ENCODE assay signal across 12 cellular contexts in the genomic region with DNA sequence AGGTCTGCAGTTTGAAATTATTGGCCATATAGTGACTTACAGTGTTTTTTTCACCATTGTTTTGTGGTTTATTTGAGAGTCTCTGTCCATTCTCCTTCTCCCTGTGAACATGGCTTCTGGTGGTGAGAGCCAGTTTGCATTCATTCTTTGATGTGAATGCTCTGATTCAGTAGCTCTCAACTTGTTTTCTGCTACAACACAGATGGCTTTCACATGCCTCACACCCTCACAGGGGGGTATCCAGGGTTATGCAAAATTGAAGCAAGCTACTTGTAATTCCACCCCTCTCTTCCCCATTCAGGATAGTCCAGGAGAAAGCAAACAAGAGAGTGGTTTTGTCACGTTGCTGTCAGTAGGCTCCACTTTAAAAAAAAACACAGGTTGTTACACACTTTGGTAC. TPM values are rescaled to one million over a fixed set of nuclear protein-coding genes. Genes with fewer than 3 reads are reported as not detected.
A peak's percentile ranks its signal among the peaks of the same experiment; 100 is the strongest.
DNase-seq lines count a peak whose midpoint lies in the region; ATAC-seq and TF ChIP-seq lines count a peak whose summit lies in the region.
"Had no signal": no experiment of that assay in that cellular context is flagged by ENCODE, and none has a peak within 500 bp of the region (broad histone marks: within the 10 kb centered on the region; RNA-seq: fewer than 3 reads in every experiment).

No MANE protein-coding gene starts in this region.

- peaks cover 37% of the 10 kb centered on the region for H3K4me1 ChIP-seq in neural progenitor cell
- peaks cover 8% of the 10 kb centered on the region for H3K4me1 ChIP-seq in osteoblast (ENCODE audit: insufficient read depth, low read length)
- H3K4me1 ChIP-seq: right lobe of liver had no signal

- peak overlapping the region; percentile 96 for H3K27ac Mint-ChIP-seq in neural progenitor cell

- no peaks in the 10 kb centered on the region for H3K36me3 ChIP-seq in neural progenitor cell
- no peaks in the 10 kb centered on the region for H3K36me3 ChIP-seq in osteoblast (ENCODE audit: insufficient read depth, low read length)
- H3K36me3 ChIP-seq: right lobe of liver had no signal

- no peak for TF ChIP-seq CTCF in NB4 (IDR thresholded peaks at IDR 0.05; ENCODE audit: low read depth, low read length)
- no peak for TF ChIP-seq CTCF in fibroblast of mammary gland (conservative IDR thresholded peaks at IDR 0.05; ENCODE audit: control insufficient read depth, insufficient read depth, low read depth, low read length)
- TF ChIP-seq CTCF in neural progenitor cell (IDR thresholded peaks at IDR 0.05): no peak
- TF ChIP-seq CTCF in osteoblast (IDR thresholded peaks at IDR 0.05; ENCODE audit: extremely low read depth, low read depth, low read length): no peak

- H3K4me1 Mint-ChIP-seq in neural progenitor cell: peaks cover 34% of the 10 kb centered on the region

- no peak overlapping the region for H3K4me3 ChIP-seq in NB4 (ENCODE audit: low read depth, low read length)
- H3K4me3 ChIP-seq in fibroblast of mammary gland (ENCODE audit: control insufficient read depth, low read depth, low read length): no peak overlapping the region
- H3K4me3 ChIP-seq in neural progenitor cell: no peak overlapping the region
- H3K4me3 ChIP-seq in osteoblast (ENCODE audit: insufficient read depth, low read length): no peak overlapping the region
- H3K4me3 ChIP-seq: right lobe of liver had no signal

- H2AFZ ChIP-seq in neural progenitor cell (replicated peaks): peak overlapping the region; percentile 27
- no peak overlapping the region for H2AFZ ChIP-seq in osteoblast (ENCODE audit: low read length)

- ATAC-seq in HG03280 (IDR thresholded peaks at IDR 0.05; ENCODE audit: unreplicated experiment): no peak
- ATAC-seq in GM21367 (IDR thresholded peaks at IDR 0.05; ENCODE audit: unreplicated experiment): no peak

- H3K4me2 ChIP-seq in neural progenitor cell: peak overlapping the region; percentile 63
- no peak overlapping the region for H3K4me2 ChIP-seq in osteoblast (ENCODE audit: insufficient read depth, low read length)

- peak overlapping the region; percentile 8 for H3K4me3 Mint-ChIP-seq in neural progenitor cell
- H3K4me3 Mint-ChIP-seq: CD8-positive, alpha-beta memory T cell had no signal

- no peak overlapping the region for H3K9ac ChIP-seq in neural progenitor cell

- H3K9me3 Mint-ChIP-seq in neural progenitor cell: peaks cover 2% of the 10 kb centered on the region
- H3K9me3 Mint-ChIP-seq: CD8-positive, alpha-beta memory T cell had no signal

- no peaks in the 10 kb centered on the region for H4K20me1 ChIP-seq in neural progenitor cell (ENCODE audit: low read depth)
- no peaks in the 10 kb centered on the region for H4K20me1 ChIP-seq in osteoblast (ENCODE audit: insufficient read depth, low read length)

- H3K36me3 Mint-ChIP-seq in neural progenitor cell: peaks cover 3% of the 10 kb centered on the region

- H3K9me3 ChIP-seq in neural progenitor cell (ENCODE audit: low read depth) (no peaks in the 10 kb centered on the region), osteoblast (ENCODE audit: low read depth, low read length) (no peaks in the 10 kb centered on the region)
- H3K9me3 ChIP-seq: right lobe of liver had no signal

- TF ChIP-seq POLR2A in NB4 (IDR thresholded peaks at IDR 0.05; ENCODE audit: extremely low read depth, insufficient read length): no peak

- H3K27me3 ChIP-seq in neural progenitor cell (no peaks in the 10 kb centered on the region), osteoblast (ENCODE audit: insufficient read depth, low read length) (no peaks in the 10 kb centered on the region)
- H3K27me3 ChIP-seq: right lobe of liver had no signal

- H3K27ac ChIP-seq in neural progenitor cell (peak overlapping the region; percentile 62), osteoblast (ENCODE audit: low read depth, low read length) (no peak overlapping the region)
- H3K27ac ChIP-seq: right lobe of liver had no signal

- DNase-seq in GF-D8 (lab: John Stamatoyannopoulos, UW) (peak; percentile 30), NB4 (ENCODE audit: low read depth) (peak; percentile 62), fibroblast of mammary gland (ENCODE audit: low read depth) (peak; percentile 45), neural progenitor cell (ENCODE audit: low spot score) (peak; percentile 44), osteoblast (ENCODE audit: insufficient read length, low spot score, missing footprints) (no peak)
- DNase-seq: activated CD4-positive, alpha-beta T cell treated with anti-CD3 and anti-CD28 coated beads, Interleukin-2, amount 50 U/mL, for 48 hours; activated effector memory CD4-positive, alpha-beta T cell treated with Interleukin-2 at 50 U/mL for 16 hours; CD8-positive, alpha-beta memory T cell; NCI-H524; right lobe of liver had no signal

- H3F3A ChIP-seq in neural progenitor cell (ENCODE audit: low read depth): peaks cover 22% of the 10 kb centered on the region

- peaks cover 2% of the 10 kb centered on the region for H3K27me3 Mint-ChIP-seq in neural progenitor cell (ENCODE audit: insufficient read depth, low read depth)
- H3K27me3 Mint-ChIP-seq: CD8-positive, alpha-beta memory T cell had no signal

- H3K79me2 ChIP-seq in neural progenitor cell (ENCODE audit: low read depth): peaks cover 13% of the 10 kb centered on the region
- H3K79me2 ChIP-seq in osteoblast (ENCODE audit: insufficient read depth, low read length): no peaks in the 10 kb centered on the region

RNA-seq across cellular contexts. Expression of a gene that starts 55.6 kb away (rescaled TPM):
- 7.7 and 9.5 TPM in 2 replicates for total RNA-seq in neural progenitor cell (ENCODE audit: low replicate concordance)
- 4.0 and 4.7 TPM in 2 replicates for total RNA-seq in osteoblast

RNA-seq across cellular contexts. Expression of a gene that starts 56.7 kb away (rescaled TPM):
- total RNA-seq in neural progenitor cell (ENCODE audit: low replicate concordance): 23.9 and 36.3 TPM in 2 replicates
- 7.6 and 8.8 TPM in 2 replicates for total RNA-seq in osteoblast
